24 cellular contexts compared by ENCODE assay signal in genomic region chr3:117734431-117734830, GRCh38.
DNase-seq lines count a peak whose midpoint lies in the region; ATAC-seq, FAIRE-seq and TF ChIP-seq lines count a peak whose summit lies in the region.
"Had no signal": no experiment of that assay in that cellular context is flagged by ENCODE, and none has a peak within 500 bp of the region (broad histone marks: within the 10 kb centered on the region; RNA-seq: fewer than 3 reads in every experiment).

No MANE protein-coding gene starts in this region.

- no peak overlapping the region for H3K9ac ChIP-seq in keratinocyte (ENCODE audit: control insufficient read depth, extremely low read depth, insufficient read depth, low read length)

- H3K4me1 ChIP-seq in keratinocyte (ENCODE audit: control insufficient read depth, extremely low read depth, insufficient read depth, low read length): peaks cover 13% of the 10 kb centered on the region
- H3K4me1 ChIP-seq: gastrocnemius medialis, tibial artery had no signal

- in situ Hi-C loops in astrocyte of the spinal cord (cut with HindIII; ENCODE audit: low sequenced_read_pairs): no loop called here

- peak; percentile 20 for FAIRE-seq in keratinocyte (lab: Jason Lieb, UNC)
- FAIRE-seq: GM18507 had no signal

- ATAC-seq in HG02571 (IDR thresholded peaks at IDR 0.05; ENCODE audit: unreplicated experiment) (no peak), HG02623 (IDR thresholded peaks at IDR 0.05; ENCODE audit: unreplicated experiment) (no peak), HG03175 (IDR thresholded peaks at IDR 0.05; ENCODE audit: unreplicated experiment) (no peak)
- ATAC-seq: CD8-positive, alpha-beta T cell; gastrocnemius medialis; left ventricle myocardium superior; right cardiac atrium had no signal

- no peak overlapping the region for H2AFZ ChIP-seq in keratinocyte (ENCODE audit: control insufficient read depth, low read length)
- H2AFZ ChIP-seq: PC-9 had no signal

- no peak overlapping the region for H3K4me2 ChIP-seq in keratinocyte (ENCODE audit: control insufficient read depth, extremely low read depth, insufficient read depth, low read depth, low read length)
- H3K4me2 ChIP-seq: PC-9 had no signal

- TF ChIP-seq CTCF in AG10803 (conservative IDR thresholded peaks at IDR 0.05; ENCODE audit: low read length): no peak
- no peak for TF ChIP-seq CTCF in astrocyte of the spinal cord (IDR thresholded peaks at IDR 0.05; ENCODE audit: low read depth, low read length)
- TF ChIP-seq CTCF in keratinocyte (optimal IDR thresholded peaks at IDR 0.05 in 1 of 3, IDR thresholded peaks at IDR 0.05 in 1 of 3, conservative IDR thresholded peaks at IDR 0.05 in 1 of 3; ENCODE audit: extremely low read depth in 1 of 3, insufficient read depth in 2 of 3, low read length in 3 of 3): no peak

- H3K9me3 ChIP-seq in keratinocyte (ENCODE audit: control insufficient read depth, low read depth, low read length): no peaks in the 10 kb centered on the region
- H3K9me3 ChIP-seq: gastrocnemius medialis, tibial artery had no signal

- H3K4me3 ChIP-seq in AG10803 (ENCODE audit: low read length) (no peak overlapping the region), astrocyte of the spinal cord (ENCODE audit: low read depth, low read length) (no peak overlapping the region), keratinocyte (ENCODE audit: control insufficient read depth in 2 of 3, extremely low read depth in 1 of 3, insufficient read depth in 2 of 3, low read depth in 1 of 3, low read length in 3 of 3) (no peak overlapping the region)
- H3K4me3 ChIP-seq: gastrocnemius medialis, PC-9, tibial artery had no signal

- H3K9me1 ChIP-seq in keratinocyte (ENCODE audit: control insufficient read depth, extremely low read depth, insufficient read depth, low read length): no peaks in the 10 kb centered on the region

- H3K36me3 ChIP-seq in keratinocyte (ENCODE audit: control insufficient read depth in 2 of 2, extremely low read depth in 1 of 2, insufficient read depth in 2 of 2, low read length in 2 of 2): no peaks in the 10 kb centered on the region
- H3K36me3 ChIP-seq: gastrocnemius medialis, tibial artery had no signal

- H3K79me2 ChIP-seq in keratinocyte (ENCODE audit: control insufficient read depth, insufficient read depth, low read length): no peaks in the 10 kb centered on the region

- no peak overlapping the region for H3K27ac ChIP-seq in keratinocyte (ENCODE audit: control insufficient read depth, insufficient read depth, low read length)
- H3K27ac ChIP-seq: gastrocnemius medialis, HL-60, PC-9, tibial artery had no signal

- dilution Hi-C loops in keratinocyte (cut with MboI; ENCODE audit: extremely low pct_ligation_motif_present, low sequenced_read_pairs): no loop called here

- no peaks in the 10 kb centered on the region for H4K20me1 ChIP-seq in keratinocyte (ENCODE audit: control insufficient read depth, extremely low read depth, insufficient read depth, low read length)

- DNase-seq in AG10803 (ENCODE audit: low read depth) (peak; percentile 32), HT1080 (ENCODE audit: low read depth) (peak; percentile 72), astrocyte of the spinal cord (ENCODE audit: low read depth, low spot score) (peak; percentile 54), keratinocyte (ENCODE audit: low read depth, low spot score) (no peak), KG1 (lab: John Stamatoyannopoulos, UW) (no peak)
- DNase-seq: CD8-positive, alpha-beta T cell; cerebellar nuclear complex; DMS79; endodermal cell; gastrocnemius medialis; H9; left ventricle myocardium superior; NCI-H1105 treated with DMSO at 0.1 percent for 48 hours; nucleus accumbens; PC-9; right cardiac atrium; stimulated activated naive CD4-positive, alpha-beta T cell; T-helper 9 cell; tibial artery had no signal

- H3K27me3 ChIP-seq in keratinocyte (ENCODE audit: control insufficient read depth, extremely low read depth, insufficient read depth, low read length): no peaks in the 10 kb centered on the region
- H3K27me3 ChIP-seq: gastrocnemius medialis, tibial artery had no signal

Comparison
In these comparisons a context has a peak if more than half of its experiments do, and no peak if none do; other contexts are left out.
1. DNase-seq: peak in AG10803 (single experiment), HT1080 (single experiment) and astrocyte of the spinal cord (single experiment); none in keratinocyte (single experiment) and KG1 (single experiment).